ENCODE assay signal across 13 cellular contexts in the genomic region with DNA sequence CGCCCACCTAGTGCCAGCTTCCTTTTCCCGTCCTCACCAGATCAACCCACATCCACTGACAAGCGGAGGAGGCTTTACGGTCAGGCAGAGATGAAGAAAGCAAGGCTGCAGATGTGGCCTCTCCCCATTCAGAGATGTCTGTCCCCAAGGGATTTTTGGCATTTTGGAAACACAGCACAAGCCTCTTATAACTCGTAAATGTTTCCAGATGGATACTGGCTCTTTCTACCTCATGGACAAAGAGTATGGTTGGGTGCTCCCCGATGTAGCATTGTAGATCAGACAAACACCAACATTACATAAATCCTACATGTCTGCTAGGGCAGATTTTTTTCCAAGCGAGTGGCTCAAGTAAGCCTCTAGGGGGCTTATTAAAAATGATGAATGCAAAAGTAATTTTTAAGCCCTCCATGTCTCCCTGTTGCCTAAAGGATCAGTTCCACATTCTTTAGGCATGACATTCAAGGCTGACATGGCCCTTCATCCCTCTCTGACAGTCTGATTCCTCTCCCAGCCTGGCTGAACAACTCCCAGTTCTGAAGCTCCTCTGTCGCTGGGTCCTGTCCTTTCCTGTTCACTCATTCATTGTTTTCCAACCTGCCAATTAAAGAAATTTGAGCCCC. TPM values are rescaled to one million over a fixed set of nuclear protein-coding genes. Genes with fewer than 3 reads are reported as not detected.
DNase-seq lines count a peak whose midpoint lies in the region; ATAC-seq, FAIRE-seq and TF ChIP-seq lines count a peak whose summit lies in the region.
"Had no signal": no experiment of that assay in that cellular context is flagged by ENCODE, and none has a peak within 500 bp of the region (broad histone marks: within the 10 kb centered on the region; RNA-seq: fewer than 3 reads in every experiment).

No MANE protein-coding gene starts in this region.

- ATAC-seq in omental fat pad (ENCODE audit: low FRiP score) (no peak), HG03280 (IDR thresholded peaks at IDR 0.05; ENCODE audit: unreplicated experiment) (no peak), GM21619 (IDR thresholded peaks at IDR 0.05; ENCODE audit: unreplicated experiment) (no peak)

- TF ChIP-seq CTCF in D721Med (IDR thresholded peaks at IDR 0.05; ENCODE audit: insufficient read depth, missing control alignments), result peak; percentile 7
- TF ChIP-seq CTCF in foreskin fibroblast (IDR thresholded peaks at IDR 0.05; ENCODE audit: low read depth, low read length), result peak; percentile 40
- TF ChIP-seq CTCF in omental fat pad (IDR thresholded peaks at IDR 0.05), result no peak

- FAIRE-seq in D721Med (lab: Jason Lieb, UNC), result no peak
- no peak for FAIRE-seq in RCC 7860 (lab: Jason Lieb, UNC)
- FAIRE-seq: G401.6, TTC549 had no signal

- no peak for DNase-seq in D721Med (ENCODE audit: insufficient read length, low spot score)
- peak; percentile 37 for DNase-seq in RCC 7860 (ENCODE audit: low spot score)
- peak in 1 of 2 donors; percentile 67 for DNase-seq in foreskin fibroblast
- DNase-seq in skeletal muscle cell (ENCODE audit: low read depth), result peak; percentile 61
- no peak for DNase-seq in omental fat pad (ENCODE audit: low spot score)
- DNase-seq in activated CD4-positive, alpha-beta T cell treated with anti-CD3 and anti-CD28 coated beads for 48 hours, result no peak
- DNase-seq: activated gamma-delta T cell, kidney glomerular epithelial cell, posterior cingulate gyrus had no signal

- H3K4me3 ChIP-seq in foreskin fibroblast (ENCODE audit: low read depth in 1 of 2, low read length in 2 of 2), result no peak overlapping the region
- no peak overlapping the region for H3K4me3 ChIP-seq in skeletal muscle cell (ENCODE audit: low read depth, low read length)

RNA-seq across cellular contexts. Expression of gene VIT, which starts 11.7 kb away (rescaled TPM):
- total RNA-seq in omental fat pad, result 10 to 100 TPM; 10.2 to 36.4 (median 19.8) TPM

Comparison
In these comparisons a context has a peak if more than half of its experiments do, and no peak if none do; other contexts are left out.
1. DNase-seq: peak in RCC 7860 (single experiment) and skeletal muscle cell (single experiment); none in D721Med (single experiment), omental fat pad (single experiment) and activated CD4-positive, alpha-beta T cell treated with anti-CD3 and anti-CD28 coated beads for 48 hours (single experiment).
2. CTCF ChIP-seq: peak in D721Med (single experiment) and foreskin fibroblast (single experiment); none in omental fat pad (0 of 3).